8 cellular contexts compared by ENCODE assay signal in the genomic region with DNA sequence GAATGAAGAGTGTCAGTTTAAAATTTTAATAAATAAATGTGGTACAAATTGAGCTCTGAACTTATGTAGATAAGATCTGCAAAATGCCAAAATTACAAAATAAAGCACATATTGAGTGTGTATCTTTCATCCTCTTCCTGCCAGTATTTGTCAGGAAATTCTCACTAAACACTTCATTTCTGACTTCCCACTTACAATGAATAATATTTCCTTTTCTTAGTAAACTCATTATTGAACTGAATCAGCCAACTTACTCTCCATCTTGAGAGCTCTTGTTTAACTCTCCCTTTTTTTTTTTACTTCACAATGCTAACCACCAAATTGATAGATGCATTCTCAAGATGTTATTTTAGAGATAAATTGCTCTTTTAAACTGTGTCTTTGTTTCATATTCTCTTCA.
"Had no signal": no experiment of that assay in that cellular context is flagged by ENCODE, and none has a peak within 500 bp of the region (broad histone marks: within the 10 kb centered on the region; RNA-seq: fewer than 3 reads in every experiment).

No MANE protein-coding gene starts in this region.

- ATAC-seq: GM12878 had no signal

- H3K4me3 ChIP-seq: GM12878 had no signal

- DNase-seq: GDM1, GF-D8 had no signal

- FAIRE-seq: G401.6, GM12878, GM12891, GM12892, GM18507, GM19239 had no signal
